19 cellular contexts compared by ENCODE assay signal in genomic region chr1:87169250-87169910, GRCh38.
"Had no signal": no experiment of that assay in that cellular context is flagged by ENCODE, and none has a peak within 500 bp of the region (broad histone marks: within the 10 kb centered on the region; RNA-seq: fewer than 3 reads in every experiment).

No MANE protein-coding gene starts in this region.

- H3K9me3 Mint-ChIP-seq: activated CD4-positive, alpha-beta memory T cell treated with anti-CD3 and anti-CD28 coated beads for 36 hours; activated T-cell treated with anti-CD3 and anti-CD28 coated beads, Interleukin-2, amount 50 U/mL, for 24 hours; dendritic cell treated with granulocyte-macrophage colony-stimulating factor and Interleukin-4, amounts not matched to agents 40 ng/mL and 50 ng/mL, for 4 days; effector memory CD8-positive, alpha-beta T cell; immature natural killer cell; naive B cell; stimulated activated naive CD8-positive, alpha-beta T cell treated with anti-CD3 and anti-CD28 coated beads, Interleukin-15, amount 100 ng/mL, for 72 hours had no signal

- H3K36me3 Mint-ChIP-seq: activated CD4-positive, alpha-beta memory T cell treated with anti-CD3 and anti-CD28 coated beads for 36 hours; activated CD8-positive, alpha-beta memory T cell treated with anti-CD3 and anti-CD28 coated beads, Interleukin-2, amount 10 ng/mL, durations not matched to agents 7 days and 5 days; immature natural killer cell; naive B cell had no signal

- H3K27me3 Mint-ChIP-seq: dendritic cell treated with granulocyte-macrophage colony-stimulating factor and Interleukin-4, amounts not matched to agents 40 ng/mL and 50 ng/mL, for 4 days had no signal

- DNase-seq: activated CD4-positive, alpha-beta memory T cell treated with anti-CD3 and anti-CD28 coated beads for 36 hours; activated CD4-positive, alpha-beta T cell treated with anti-CD3 and anti-CD28 coated beads for 36 hours; activated CD8-positive, alpha-beta memory T cell treated with anti-CD3 and anti-CD28 coated beads, Interleukin-2, amount 10 ng/mL, durations not matched to agents 7 days and 5 days; activated effector memory CD4-positive, alpha-beta T cell treated with Interleukin-2 at 50 U/mL for 16 hours; activated naive CD4-positive, alpha-beta T cell treated with anti-CD3 and anti-CD28 coated beads, Interleukin-2, amount 50 U/mL, for 16 hours; activated T-cell treated with anti-CD3 and anti-CD28 coated beads, Interleukin-2, amount 50 U/mL, for 24 hours; brain microvascular endothelial cell; cerebellar nuclear complex; effector memory CD8-positive, alpha-beta T cell; gastrocnemius medialis; heart left ventricle; immature natural killer cell; left colon; naive B cell; stimulated activated CD4-positive, alpha-beta T cell treated with anti-CD3 and anti-CD28 coated beads, Interleukin-1b, Interleukin-23, amount 100 ng/mL, for 48 hours; stimulated activated naive CD8-positive, alpha-beta T cell treated with anti-CD3 and anti-CD28 coated beads, Interleukin-15, amount 100 ng/mL, for 72 hours had no signal

- H3K4me1 ChIP-seq: gastrocnemius medialis, testis had no signal

- H3K4me3 ChIP-seq: gastrocnemius medialis, heart left ventricle, testis had no signal

- H3K4me3 Mint-ChIP-seq: activated CD4-positive, alpha-beta memory T cell treated with anti-CD3 and anti-CD28 coated beads for 36 hours; activated CD4-positive, alpha-beta T cell treated with anti-CD3 and anti-CD28 coated beads for 36 hours; activated CD8-positive, alpha-beta memory T cell treated with anti-CD3 and anti-CD28 coated beads, Interleukin-2, amount 10 ng/mL, durations not matched to agents 7 days and 5 days; activated T-cell treated with anti-CD3 and anti-CD28 coated beads, Interleukin-2, amount 50 U/mL, for 24 hours; dendritic cell treated with granulocyte-macrophage colony-stimulating factor and Interleukin-4, amounts not matched to agents 40 ng/mL and 50 ng/mL, for 4 days; effector memory CD8-positive, alpha-beta T cell; immature natural killer cell; naive B cell; stimulated activated naive CD8-positive, alpha-beta T cell treated with anti-CD3 and anti-CD28 coated beads, Interleukin-15, amount 100 ng/mL, for 72 hours had no signal

- H3K27ac ChIP-seq: brain microvascular endothelial cell, gastrocnemius medialis, testis, VCaP had no signal

- H3K4me1 Mint-ChIP-seq: activated CD4-positive, alpha-beta T cell treated with anti-CD3 and anti-CD28 coated beads for 36 hours; activated CD8-positive, alpha-beta memory T cell treated with anti-CD3 and anti-CD28 coated beads, Interleukin-2, amount 10 ng/mL, durations not matched to agents 7 days and 5 days; immature natural killer cell; naive B cell; stimulated activated naive CD8-positive, alpha-beta T cell treated with anti-CD3 and anti-CD28 coated beads, Interleukin-15, amount 100 ng/mL, for 72 hours had no signal

- H3K27ac Mint-ChIP-seq: activated CD4-positive, alpha-beta memory T cell treated with anti-CD3 and anti-CD28 coated beads for 36 hours; activated CD4-positive, alpha-beta T cell treated with anti-CD3 and anti-CD28 coated beads for 36 hours; activated CD8-positive, alpha-beta memory T cell treated with anti-CD3 and anti-CD28 coated beads, Interleukin-2, amount 10 ng/mL, durations not matched to agents 7 days and 5 days; activated T-cell treated with anti-CD3 and anti-CD28 coated beads, Interleukin-2, amount 50 U/mL, for 24 hours; dendritic cell treated with granulocyte-macrophage colony-stimulating factor and Interleukin-4, amounts not matched to agents 40 ng/mL and 50 ng/mL, for 4 days; effector memory CD8-positive, alpha-beta T cell; immature natural killer cell; naive B cell; stimulated activated naive CD8-positive, alpha-beta T cell treated with anti-CD3 and anti-CD28 coated beads, Interleukin-15, amount 100 ng/mL, for 72 hours had no signal

- H3K36me3 ChIP-seq: brain microvascular endothelial cell, gastrocnemius medialis, heart left ventricle had no signal

- H3K27me3 ChIP-seq: brain microvascular endothelial cell, gastrocnemius medialis, testis had no signal
